Comparison of ENCODE assay signal across 17 cellular contexts in the genomic region with DNA sequence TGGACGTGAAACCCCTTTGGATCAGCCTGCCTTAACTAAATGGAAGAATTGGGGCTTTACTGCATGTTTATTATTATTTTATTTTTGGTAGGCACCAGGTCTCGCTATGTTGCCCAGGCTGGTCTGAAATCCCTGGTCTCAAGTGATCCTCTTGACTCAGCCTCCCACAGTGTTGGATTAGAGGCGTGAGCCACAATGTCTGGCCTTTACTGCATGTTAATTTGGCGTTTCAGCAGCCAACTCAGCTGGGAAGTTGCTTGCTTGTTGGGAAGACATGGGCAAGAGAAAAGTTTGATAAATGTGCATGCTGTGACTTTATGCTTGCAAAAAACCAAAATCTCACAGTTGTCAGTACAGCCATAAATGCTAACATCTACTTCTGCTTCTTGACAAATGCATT.
"Had no signal": no experiment of that assay in that cellular context is flagged by ENCODE, and none has a peak within 500 bp of the region (broad histone marks: within the 10 kb centered on the region; RNA-seq: fewer than 3 reads in every experiment).

No MANE protein-coding gene starts in this region.

- H3K4me3 Mint-ChIP-seq: nephron progenitor cell, T-helper 17 cell had no signal

- H3K9me3 ChIP-seq: ascending aorta, thoracic aorta had no signal

- FAIRE-seq: TTC549 had no signal

- H3K36me3 ChIP-seq: ascending aorta, thoracic aorta had no signal

- H3K9me3 Mint-ChIP-seq: nephron progenitor cell had no signal

- H3K27me3 Mint-ChIP-seq: progenitor cell of endocrine pancreas had no signal

- H3K4me1 Mint-ChIP-seq: T-helper 17 cell had no signal

- H3K27ac Mint-ChIP-seq: nephron progenitor cell, progenitor cell of endocrine pancreas, T-helper 17 cell had no signal

- ATAC-seq: left ventricle myocardium superior; right cardiac atrium; stimulated activated naive CD8-positive, alpha-beta T cell treated with anti-CD3 and anti-CD28 coated beads, Interleukin-15, Interleukin-2, amounts not matched to agents 100 U/mL and 50 U/mL, for 24 hours; T-helper 17 cell had no signal

- H3K4me3 ChIP-seq: ascending aorta, skin epidermis, thoracic aorta had no signal

- H3K27ac ChIP-seq: ascending aorta, thoracic aorta had no signal

- H3K27me3 ChIP-seq: ascending aorta had no signal

- DNase-seq: activated CD4-positive, CD25-positive, alpha-beta regulatory T cell treated with anti-CD3 and anti-CD28 coated beads, Interleukin-2, amount 50 U/mL, for 72 hours; activated naive CD4-positive, alpha-beta T cell treated with Interleukin-2 at 50 U/mL for 16 hours; activated T-cell treated with anti-CD3 and anti-CD28 coated beads for 4 hours; hippocampal formation; left ventricle myocardium superior; mesenchymal stem cell; nephron progenitor cell; right cardiac atrium; stimulated activated CD4-positive, alpha-beta T cell treated with anti-CD3 and anti-CD28 coated beads, Interleukin-4, amount 100 ng/mL, for 4 hours; stimulated activated CD8-positive, alpha-beta memory T cell treated with anti-CD3 and anti-CD28 coated beads, Interleukin-4, amount 100 ng/mL, for 48 hours; stimulated activated naive CD8-positive, alpha-beta T cell treated with anti-CD3 and anti-CD28 coated beads, Interleukin-15, Interleukin-2, amounts not matched to agents 100 U/mL and 50 U/mL, for 24 hours; T-helper 17 cell had no signal
